1 cellular context compared by ENCODE assay signal in the genomic region with DNA sequence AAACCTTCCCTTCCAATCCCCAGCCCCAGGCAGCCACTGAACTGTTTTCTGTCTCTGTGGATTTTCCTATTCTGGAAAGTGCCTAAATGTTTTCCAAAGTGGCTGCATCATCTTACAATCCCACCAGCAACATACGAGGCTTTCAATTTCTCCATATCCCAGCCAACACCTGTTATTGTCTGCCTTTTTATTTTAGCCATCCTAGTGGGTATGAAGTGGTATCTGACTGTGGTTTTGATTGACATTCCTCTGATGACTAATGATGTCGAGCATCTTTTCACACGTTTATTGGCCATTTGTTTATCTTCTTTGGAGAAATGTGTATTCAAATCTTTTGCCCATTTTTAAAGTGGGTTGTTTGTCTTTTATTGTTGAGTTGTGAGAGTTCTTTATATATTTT.
TF ChIP-seq lines count a peak whose summit lies in the region.

No MANE protein-coding gene starts in this region.

TF ChIP-seq in HEK293, 187 proteins besides CTCF, POLR2A, EP300 and RAD21 (continued from another document):
- TF ChIP-seq PBX3 (CRISPR knock-in tag; IDR thresholded peaks at IDR 0.05) (no peak), ZNF248 (tag by site-specific recombination; IDR thresholded peaks at IDR 0.05) (no peak), ZNF707 (tag by site-specific recombination; IDR thresholded peaks at IDR 0.05) (no peak), ZIC2 (tag by site-specific recombination; IDR thresholded peaks at IDR 0.05) (no peak)
- TF ChIP-seq, protein P1, sequence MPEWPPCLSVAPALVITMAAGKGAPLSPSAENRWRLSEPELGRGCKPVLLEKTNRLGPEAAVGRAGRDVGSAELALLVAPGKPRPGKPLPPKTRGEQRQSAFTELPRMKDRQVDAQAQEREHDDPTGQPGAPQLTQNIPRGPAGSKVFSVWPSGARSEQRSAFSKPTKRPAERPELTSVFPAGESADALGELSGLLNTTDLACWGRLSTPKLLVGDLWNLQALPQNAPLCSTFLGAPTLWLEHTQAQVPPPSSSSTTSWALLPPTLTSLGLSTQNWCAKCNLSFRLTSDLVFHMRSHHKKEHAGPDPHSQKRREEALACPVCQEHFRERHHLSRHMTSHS (tag by site-specific recombination; IDR thresholded peaks at IDR 0.05): no peak
